18 cellular contexts compared by ENCODE assay signal in the genomic region with DNA sequence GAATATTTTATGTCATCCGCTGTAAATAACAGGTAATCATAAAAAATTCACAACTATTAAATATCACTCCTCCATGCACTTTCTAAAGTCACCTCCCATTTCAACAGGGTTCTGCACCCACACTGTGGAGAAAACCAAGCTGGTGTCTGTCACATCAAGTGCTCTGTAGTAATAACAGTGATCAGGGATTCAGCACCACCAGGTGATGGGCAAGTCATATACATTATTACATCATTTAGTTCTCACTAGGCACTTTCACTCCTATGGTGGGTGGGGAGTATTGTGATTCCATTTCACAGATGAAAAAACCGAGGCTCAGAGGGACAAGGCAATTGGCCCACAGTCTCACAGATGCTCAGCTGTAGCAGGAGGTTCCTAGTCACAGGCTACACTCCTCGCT. TPM values are rescaled to one million over a fixed set of nuclear protein-coding genes. Genes with fewer than 3 reads are reported as not detected.
A peak's percentile ranks its signal among the peaks of the same experiment; 100 is the strongest.
DNase-seq lines count a peak whose midpoint lies in the region; ATAC-seq and TF ChIP-seq lines count a peak whose summit lies in the region.
"Had no signal": no experiment of that assay in that cellular context is flagged by ENCODE, and none has a peak within 500 bp of the region (broad histone marks: within the 10 kb centered on the region; RNA-seq: fewer than 3 reads in every experiment).

No MANE protein-coding gene starts in this region.

- H3K27me3 Mint-ChIP-seq in activated CD8-positive, alpha-beta T cell treated with anti-CD3 and anti-CD28 coated beads for 36 hours, result peaks cover 3% of the 10 kb centered on the region
- H3K27me3 Mint-ChIP-seq in activated CD8-positive, alpha-beta T cell treated with anti-CD3 and anti-CD28 coated beads, Interleukin-2, amount 10 ng/mL, durations not matched to agents 7 days and 5 days (ENCODE audit: low read depth), result peaks cover 19% of the 10 kb centered on the region
- peaks cover 15% of the 10 kb centered on the region for H3K27me3 Mint-ChIP-seq in stimulated activated naive CD8-positive, alpha-beta T cell treated with anti-CD3 and anti-CD28 coated beads, Interleukin-15, amount 100 ng/mL, for 72 hours
- H3K27me3 Mint-ChIP-seq: CD4-positive, alpha-beta T cell had no signal

- no peaks in the 10 kb centered on the region for H3K36me3 Mint-ChIP-seq in activated CD8-positive, alpha-beta T cell treated with anti-CD3 and anti-CD28 coated beads for 36 hours (ENCODE audit: low read depth)
- H3K36me3 Mint-ChIP-seq in activated CD8-positive, alpha-beta T cell treated with anti-CD3 and anti-CD28 coated beads, Interleukin-2, amount 10 ng/mL, durations not matched to agents 7 days and 5 days (ENCODE audit: low read depth), result no peaks in the 10 kb centered on the region
- H3K36me3 Mint-ChIP-seq: CD14-positive monocyte; CD8-positive, alpha-beta memory T cell had no signal

- intact Hi-C loops in activated CD8-positive, alpha-beta T cell treated with anti-CD3 and anti-CD28 coated beads for 36 hours (cut with micrococcal nuclease), result no loop called here

- H3K4me1 Mint-ChIP-seq in activated CD8-positive, alpha-beta T cell treated with anti-CD3 and anti-CD28 coated beads for 36 hours (ENCODE audit: low read depth), result peaks cover 5% of the 10 kb centered on the region
- peaks cover 3% of the 10 kb centered on the region for H3K4me1 Mint-ChIP-seq in activated CD8-positive, alpha-beta T cell treated with anti-CD3 and anti-CD28 coated beads, Interleukin-2, amount 10 ng/mL, durations not matched to agents 7 days and 5 days (ENCODE audit: low read depth)
- H3K4me1 Mint-ChIP-seq in stimulated activated naive CD8-positive, alpha-beta T cell treated with anti-CD3 and anti-CD28 coated beads, Interleukin-15, amount 100 ng/mL, for 72 hours, result peaks cover 13% of the 10 kb centered on the region
- H3K4me1 Mint-ChIP-seq: B cell had no signal

- no peaks in the 10 kb centered on the region for H3K9me3 Mint-ChIP-seq in activated CD8-positive, alpha-beta T cell treated with anti-CD3 and anti-CD28 coated beads for 36 hours
- H3K9me3 Mint-ChIP-seq in activated CD8-positive, alpha-beta T cell treated with anti-CD3 and anti-CD28 coated beads, Interleukin-2, amount 10 ng/mL, durations not matched to agents 7 days and 5 days (ENCODE audit: insufficient read depth), result no peaks in the 10 kb centered on the region
- H3K9me3 Mint-ChIP-seq in stimulated activated naive CD8-positive, alpha-beta T cell treated with anti-CD3 and anti-CD28 coated beads, Interleukin-15, amount 100 ng/mL, for 72 hours, result no peaks in the 10 kb centered on the region
- H3K9me3 Mint-ChIP-seq: CD14-positive monocyte; CD4-positive, alpha-beta T cell; CD8-positive, alpha-beta memory T cell had no signal

- H3K4me3 Mint-ChIP-seq in activated CD8-positive, alpha-beta T cell treated with anti-CD3 and anti-CD28 coated beads for 36 hours, result no peak overlapping the region
- H3K4me3 Mint-ChIP-seq in activated CD8-positive, alpha-beta T cell treated with anti-CD3 and anti-CD28 coated beads, Interleukin-2, amount 10 ng/mL, durations not matched to agents 7 days and 5 days, result no peak overlapping the region
- H3K4me3 Mint-ChIP-seq in stimulated activated naive CD8-positive, alpha-beta T cell treated with anti-CD3 and anti-CD28 coated beads, Interleukin-15, amount 100 ng/mL, for 72 hours, result no peak overlapping the region
- H3K4me3 Mint-ChIP-seq: B cell; CD14-positive monocyte; CD4-positive, alpha-beta T cell; CD8-positive, alpha-beta memory T cell had no signal

- peak; percentile 56 for ATAC-seq in activated CD8-positive, alpha-beta T cell treated with anti-CD3 and anti-CD28 coated beads for 36 hours
- no peak for ATAC-seq in activated CD8-positive, alpha-beta T cell treated with anti-CD3 and anti-CD28 coated beads, Interleukin-2, amount 10 ng/mL, durations not matched to agents 7 days and 5 days
- peak; percentile 66 for ATAC-seq in stimulated activated naive CD8-positive, alpha-beta T cell treated with anti-CD3 and anti-CD28 coated beads, Interleukin-15, amount 100 ng/mL, for 72 hours
- no peak for ATAC-seq in stimulated activated naive CD8-positive, alpha-beta T cell treated with anti-CD3 and anti-CD28 coated beads, Interleukin-15, Interleukin-2, amounts not matched to agents 100 U/mL and 50 U/mL, for 24 hours

- TF ChIP-seq CTCF in activated CD8-positive, alpha-beta T cell treated with anti-CD3 and anti-CD28 coated beads for 36 hours (IDR thresholded peaks at IDR 0.05), result no peak

- CTCF ChIA-PET in activated CD8-positive, alpha-beta T cell treated with anti-CD3 and anti-CD28 coated beads for 36 hours (lab: Charles Lee), result interaction anchor here (1.3 kb wide), 1 partner anchor 17 kb away, joined by 3 read pairs; no protein-coding TSS in a partner anchor
- CTCF ChIA-PET in activated CD8-positive, alpha-beta T cell treated with anti-CD3 and anti-CD28 coated beads, Interleukin-2, amount 10 ng/mL, durations not matched to agents 7 days and 5 days (lab: Charles Lee), result interaction anchor here (1.7 kb wide), 1 partner anchor 160 kb away, joined by 6 read pairs; a partner anchor contains a TSS

- no peak for DNase-seq in activated CD8-positive, alpha-beta T cell treated with anti-CD3 and anti-CD28 coated beads for 36 hours
- DNase-seq in activated CD8-positive, alpha-beta T cell treated with anti-CD3 and anti-CD28 coated beads, Interleukin-2, amount 10 ng/mL, durations not matched to agents 7 days and 5 days, result no peak
- DNase-seq in stimulated activated naive CD8-positive, alpha-beta T cell treated with anti-CD3 and anti-CD28 coated beads, Interleukin-15, amount 100 ng/mL, for 72 hours, result no peak
- DNase-seq in stimulated activated naive CD8-positive, alpha-beta T cell treated with anti-CD3 and anti-CD28 coated beads, Interleukin-15, Interleukin-2, amounts not matched to agents 100 U/mL and 50 U/mL, for 24 hours, result no peak
- peak; percentile 34 for DNase-seq in islet precursor cell
- DNase-seq in activated gamma-delta T cell (lab: John Stamatoyannopoulos, UW), result no peak
- no peak for DNase-seq in occipital lobe (lab: John Stamatoyannopoulos, UW)
- DNase-seq: Calu3; CD4-positive, alpha-beta T cell; CD8-positive, alpha-beta memory T cell; DMS53; DMS79 treated with DMSO at 0.1 percent for 48 hours; GF-D8; GM23248; H7; HCEC 1CT had no signal

- H3K27ac Mint-ChIP-seq in activated CD8-positive, alpha-beta T cell treated with anti-CD3 and anti-CD28 coated beads for 36 hours, result no peak overlapping the region
- H3K27ac Mint-ChIP-seq in activated CD8-positive, alpha-beta T cell treated with anti-CD3 and anti-CD28 coated beads, Interleukin-2, amount 10 ng/mL, durations not matched to agents 7 days and 5 days, result no peak overlapping the region
- peak overlapping the region in 1 of 2 donors; percentile 44 for H3K27ac Mint-ChIP-seq in stimulated activated naive CD8-positive, alpha-beta T cell treated with anti-CD3 and anti-CD28 coated beads, Interleukin-15, amount 100 ng/mL, for 72 hours
- H3K27ac Mint-ChIP-seq: B cell; CD14-positive monocyte; CD4-positive, alpha-beta T cell; CD8-positive, alpha-beta memory T cell had no signal

- POLR2A ChIA-PET in activated CD8-positive, alpha-beta T cell treated with anti-CD3 and anti-CD28 coated beads for 36 hours (lab: Charles Lee), result interaction anchor here (0.9 kb wide), 1 partner anchor 9 kb away, joined by 3 read pairs; no protein-coding TSS in a partner anchor
- POLR2A ChIA-PET in activated CD8-positive, alpha-beta T cell treated with anti-CD3 and anti-CD28 coated beads, Interleukin-2, amount 10 ng/mL, durations not matched to agents 7 days and 5 days (lab: Charles Lee), result no interaction called here

RNA-seq across cellular contexts. Expression of a gene that starts 8.7 kb away (rescaled TPM):
- total RNA-seq in activated CD8-positive, alpha-beta T cell treated with anti-CD3 and anti-CD28 coated beads for 36 hours, result under 1 TPM; 0.18 TPM
- total RNA-seq in activated CD8-positive, alpha-beta T cell treated with anti-CD3 and anti-CD28 coated beads, Interleukin-2, amount 10 ng/mL, durations not matched to agents 7 days and 5 days, result under 1 TPM; 0.50 to 0.55 TPM
- 0.31 TPM for total RNA-seq in occipital lobe
- total RNA-seq: B cell had no signal

RNA-seq across cellular contexts. Expression of a gene that starts 47.3 kb away (rescaled TPM):
- 10 to 100 TPM; 55.5 to 56.4 TPM for total RNA-seq in activated CD8-positive, alpha-beta T cell treated with anti-CD3 and anti-CD28 coated beads for 36 hours
- total RNA-seq in activated CD8-positive, alpha-beta T cell treated with anti-CD3 and anti-CD28 coated beads, Interleukin-2, amount 10 ng/mL, durations not matched to agents 7 days and 5 days, result 10 to 100 TPM; 59.0 to 63.6 TPM
- total RNA-seq in occipital lobe, result 295 TPM

Comparison
In these comparisons a context has a peak if more than half of its experiments do, and no peak if none do; other contexts are left out.
1. ATAC-seq: peak in activated CD8-positive, alpha-beta T cell treated with anti-CD3 and anti-CD28 coated beads for 36 hours (single experiment) and stimulated activated naive CD8-positive, alpha-beta T cell treated with anti-CD3 and anti-CD28 coated beads, Interleukin-15, amount 100 ng/mL, for 72 hours (single experiment); none in activated CD8-positive, alpha-beta T cell treated with anti-CD3 and anti-CD28 coated beads, Interleukin-2, amount 10 ng/mL, durations not matched to agents 7 days and 5 days (single experiment) and stimulated activated naive CD8-positive, alpha-beta T cell treated with anti-CD3 and anti-CD28 coated beads, Interleukin-15, Interleukin-2, amounts not matched to agents 100 U/mL and 50 U/mL, for 24 hours (single experiment).